In the genomic region with DNA sequence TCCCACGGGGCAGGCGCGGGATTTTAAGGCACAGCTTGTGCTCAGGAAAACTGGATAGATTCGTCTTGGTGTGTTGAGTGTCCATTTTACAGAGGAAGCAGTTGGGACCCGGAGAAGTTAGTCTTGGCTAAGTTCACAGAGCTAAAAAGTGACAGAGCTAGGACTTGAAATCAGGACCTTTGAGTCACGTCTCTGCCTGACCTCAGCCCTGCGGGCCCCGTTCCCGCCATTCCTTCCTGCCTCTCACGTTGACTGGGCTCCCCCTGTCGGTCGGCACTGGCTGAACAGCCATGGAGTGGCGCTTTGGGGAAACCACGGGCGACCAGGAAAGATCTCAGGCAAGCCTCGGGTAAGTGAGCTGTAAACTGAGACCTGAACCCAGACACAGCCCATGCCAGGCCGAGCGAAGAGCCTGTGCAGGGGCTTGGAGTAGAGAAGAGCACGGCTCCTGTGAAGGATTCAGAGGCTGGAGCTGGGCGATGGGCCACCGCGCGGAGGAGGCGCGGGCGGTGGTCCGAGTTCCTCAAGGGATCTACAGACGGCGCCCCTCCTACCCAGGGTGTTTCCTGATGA, we compare ENCODE assay signal across 1 cellular context.
TF ChIP-seq lines count a peak whose summit lies in the region.

No MANE protein-coding gene starts in this region.

TF ChIP-seq in HepG2, 621 proteins besides CTCF, POLR2A, EP300 and RAD21 (continued from another document and continues in another):
- TF ChIP-seq ISX (CRISPR knock-in tag; conservative IDR thresholded peaks at IDR 0.05) (no peak), BATF2 (CRISPR knock-in tag; IDR thresholded peaks at IDR 0.05) (no peak), ZBTB20 (CRISPR knock-in tag; IDR thresholded peaks at IDR 0.05; ENCODE audit: borderline replicate concordance, low read depth) (no peak), CBFB (CRISPR knock-in tag; IDR thresholded peaks at IDR 0.05) (no peak), GLI4 (CRISPR knock-in tag; IDR thresholded peaks at IDR 0.05; ENCODE audit: borderline replicate concordance) (no peak), PHB2 (IDR thresholded peaks at IDR 0.05; ENCODE audit: partially characterized antibody) (no peak), CBX1 (IDR thresholded peaks at IDR 0.05; ENCODE audit: low read depth) (no peak), ZNF563 (CRISPR knock-in tag; IDR thresholded peaks at IDR 0.05) (no peak), TOPORS (CRISPR knock-in tag; IDR thresholded peaks at IDR 0.05) (no peak), ZSCAN9 (CRISPR knock-in tag; IDR thresholded peaks at IDR 0.05; ENCODE audit: borderline replicate concordance) (no peak), ATF7-NPFF (CRISPR knock-in tag; IDR thresholded peaks at IDR 0.05; ENCODE audit: low read depth) (no peak), SMAD3 (CRISPR knock-in tag; IDR thresholded peaks at IDR 0.05) (0 out of 2 replicates have a peak, but pooled peaks have one; percentile 30), ZBTB7A (CRISPR knock-in tag; IDR thresholded peaks at IDR 0.05) (peak; percentile 52; the same call in 1 of the 2 replicates), NFIB (CRISPR knock-in tag; IDR thresholded peaks at IDR 0.05; ENCODE audit: borderline replicate concordance) (no peak), ZNF790 (CRISPR knock-in tag; IDR thresholded peaks at IDR 0.05; ENCODE audit: borderline replicate concordance) (no peak), RFX3 (CRISPR knock-in tag; IDR thresholded peaks at IDR 0.05) (no peak), ZBTB39 (CRISPR knock-in tag; IDR thresholded peaks at IDR 0.05) (no peak), ZNF737 (CRISPR knock-in tag; IDR thresholded peaks at IDR 0.05; ENCODE audit: borderline replicate concordance) (no peak), ZNF572 (CRISPR knock-in tag; IDR thresholded peaks at IDR 0.05) (no peak), ZNF775 (CRISPR knock-in tag; IDR thresholded peaks at IDR 0.05; ENCODE audit: borderline replicate concordance) (no peak), ZNF558 (CRISPR knock-in tag; IDR thresholded peaks at IDR 0.05; ENCODE audit: borderline replicate concordance) (no peak), RORA (CRISPR knock-in tag; IDR thresholded peaks at IDR 0.05) (no peak)
- TF ChIP-seq, protein P1, sequence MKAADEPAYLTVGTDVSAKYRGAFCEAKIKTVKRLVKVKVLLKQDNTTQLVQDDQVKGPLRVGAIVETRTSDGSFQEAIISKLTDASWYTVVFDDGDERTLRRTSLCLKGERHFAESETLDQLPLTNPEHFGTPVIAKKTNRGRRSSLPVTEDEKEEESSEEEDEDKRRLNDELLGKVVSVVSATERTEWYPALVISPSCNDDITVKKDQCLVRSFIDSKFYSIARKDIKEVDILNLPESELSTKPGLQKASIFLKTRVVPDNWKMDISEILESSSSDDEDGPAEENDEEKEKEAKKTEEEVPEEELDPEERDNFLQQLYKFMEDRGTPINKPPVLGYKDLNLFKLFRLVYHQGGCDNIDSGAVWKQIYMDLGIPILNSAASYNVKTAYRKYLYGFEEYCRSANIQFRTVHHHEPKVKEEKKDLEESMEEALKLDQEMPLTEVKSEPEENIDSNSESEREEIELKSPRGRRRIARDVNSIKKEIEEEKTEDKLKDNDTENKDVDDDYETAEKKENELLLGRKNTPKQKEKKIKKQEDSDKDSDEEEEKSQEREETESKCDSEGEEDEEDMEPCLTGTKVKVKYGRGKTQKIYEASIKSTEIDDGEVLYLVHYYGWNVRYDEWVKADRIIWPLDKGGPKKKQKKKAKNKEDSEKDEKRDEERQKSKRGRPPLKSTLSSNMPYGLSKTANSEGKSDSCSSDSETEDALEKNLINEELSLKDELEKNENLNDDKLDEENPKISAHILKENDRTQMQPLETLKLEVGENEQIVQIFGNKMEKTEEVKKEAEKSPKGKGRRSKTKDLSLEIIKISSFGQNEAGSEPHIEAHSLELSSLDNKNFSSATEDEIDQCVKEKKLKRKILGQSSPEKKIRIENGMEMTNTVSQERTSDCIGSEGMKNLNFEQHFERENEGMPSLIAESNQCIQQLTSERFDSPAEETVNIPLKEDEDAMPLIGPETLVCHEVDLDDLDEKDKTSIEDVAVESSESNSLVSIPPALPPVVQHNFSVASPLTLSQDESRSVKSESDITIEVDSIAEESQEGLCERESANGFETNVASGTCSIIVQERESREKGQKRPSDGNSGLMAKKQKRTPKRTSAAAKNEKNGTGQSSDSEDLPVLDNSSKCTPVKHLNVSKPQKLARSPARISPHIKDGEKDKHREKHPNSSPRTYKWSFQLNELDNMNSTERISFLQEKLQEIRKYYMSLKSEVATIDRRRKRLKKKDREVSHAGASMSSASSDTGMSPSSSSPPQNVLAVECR (CRISPR knock-in tag; IDR thresholded peaks at IDR 0.05; ENCODE audit: borderline replicate concordance), result no peak; the same call in 1 of the 2 replicates
- TF ChIP-seq, protein P2, sequence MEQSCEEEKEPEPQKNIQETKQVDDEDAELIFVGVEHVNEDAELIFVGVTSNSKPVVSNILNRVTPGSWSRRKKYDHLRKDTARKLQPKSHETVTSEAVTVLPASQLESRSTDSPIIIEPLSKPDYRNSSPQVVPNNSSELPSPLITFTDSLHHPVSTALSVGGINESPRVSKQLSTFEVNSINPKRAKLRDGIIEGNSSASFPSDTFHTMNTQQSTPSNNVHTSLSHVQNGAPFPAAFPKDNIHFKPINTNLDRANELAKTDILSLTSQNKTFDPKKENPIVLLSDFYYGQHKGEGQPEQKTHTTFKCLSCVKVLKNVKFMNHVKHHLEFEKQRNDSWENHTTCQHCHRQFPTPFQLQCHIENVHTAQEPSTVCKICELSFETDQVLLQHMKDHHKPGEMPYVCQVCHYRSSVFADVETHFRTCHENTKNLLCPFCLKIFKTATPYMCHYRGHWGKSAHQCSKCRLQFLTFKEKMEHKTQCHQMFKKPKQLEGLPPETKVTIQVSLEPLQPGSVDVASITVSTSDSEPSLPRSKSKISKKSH (CRISPR knock-in tag; IDR thresholded peaks at IDR 0.05; ENCODE audit: borderline replicate concordance), result 0 out of 2 replicates have a peak, but pooled peaks have one; percentile 57
- TF ChIP-seq, protein P3, sequence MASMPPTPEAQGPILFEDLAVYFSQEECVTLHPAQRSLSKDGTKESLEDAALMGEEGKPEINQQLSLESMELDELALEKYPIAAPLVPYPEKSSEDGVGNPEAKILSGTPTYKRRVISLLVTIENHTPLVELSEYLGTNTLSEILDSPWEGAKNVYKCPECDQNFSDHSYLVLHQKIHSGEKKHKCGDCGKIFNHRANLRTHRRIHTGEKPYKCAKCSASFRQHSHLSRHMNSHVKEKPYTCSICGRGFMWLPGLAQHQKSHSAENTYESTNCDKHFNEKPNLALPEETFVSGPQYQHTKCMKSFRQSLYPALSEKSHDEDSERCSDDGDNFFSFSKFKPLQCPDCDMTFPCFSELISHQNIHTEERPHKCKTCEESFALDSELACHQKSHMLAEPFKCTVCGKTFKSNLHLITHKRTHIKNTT (CRISPR knock-in tag; IDR thresholded peaks at IDR 0.05), result no peak
- TF ChIP-seq, protein P4, sequence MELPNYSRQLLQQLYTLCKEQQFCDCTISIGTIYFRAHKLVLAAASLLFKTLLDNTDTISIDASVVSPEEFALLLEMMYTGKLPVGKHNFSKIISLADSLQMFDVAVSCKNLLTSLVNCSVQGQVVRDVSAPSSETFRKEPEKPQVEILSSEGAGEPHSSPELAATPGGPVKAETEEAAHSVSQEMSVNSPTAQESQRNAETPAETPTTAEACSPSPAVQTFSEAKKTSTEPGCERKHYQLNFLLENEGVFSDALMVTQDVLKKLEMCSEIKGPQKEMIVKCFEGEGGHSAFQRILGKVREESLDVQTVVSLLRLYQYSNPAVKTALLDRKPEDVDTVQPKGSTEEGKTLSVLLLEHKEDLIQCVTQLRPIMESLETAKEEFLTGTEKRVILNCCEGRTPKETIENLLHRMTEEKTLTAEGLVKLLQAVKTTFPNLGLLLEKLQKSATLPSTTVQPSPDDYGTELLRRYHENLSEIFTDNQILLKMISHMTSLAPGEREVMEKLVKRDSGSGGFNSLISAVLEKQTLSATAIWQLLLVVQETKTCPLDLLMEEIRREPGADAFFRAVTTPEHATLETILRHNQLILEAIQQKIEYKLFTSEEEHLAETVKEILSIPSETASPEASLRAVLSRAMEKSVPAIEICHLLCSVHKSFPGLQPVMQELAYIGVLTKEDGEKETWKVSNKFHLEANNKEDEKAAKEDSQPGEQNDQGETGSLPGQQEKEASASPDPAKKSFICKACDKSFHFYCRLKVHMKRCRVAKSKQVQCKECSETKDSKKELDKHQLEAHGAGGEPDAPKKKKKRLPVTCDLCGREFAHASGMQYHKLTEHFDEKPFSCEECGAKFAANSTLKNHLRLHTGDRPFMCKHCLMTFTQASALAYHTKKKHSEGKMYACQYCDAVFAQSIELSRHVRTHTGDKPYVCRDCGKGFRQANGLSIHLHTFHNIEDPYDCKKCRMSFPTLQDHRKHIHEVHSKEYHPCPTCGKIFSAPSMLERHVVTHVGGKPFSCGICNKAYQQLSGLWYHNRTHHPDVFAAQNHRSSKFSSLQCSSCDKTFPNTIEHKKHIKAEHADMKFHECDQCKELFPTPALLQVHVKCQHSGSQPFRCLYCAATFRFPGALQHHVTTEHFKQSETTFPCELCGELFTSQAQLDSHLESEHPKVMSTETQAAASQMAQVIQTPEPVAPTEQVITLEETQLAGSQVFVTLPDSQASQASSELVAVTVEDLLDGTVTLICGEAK (IDR thresholded peaks at IDR 0.05), result no peak
- TF ChIP-seq, protein P4 (CRISPR knock-in tag; IDR thresholded peaks at IDR 0.05), result 0 out of 2 replicates have a peak, but pooled peaks have one; percentile 60
- TF ChIP-seq, protein P5, sequence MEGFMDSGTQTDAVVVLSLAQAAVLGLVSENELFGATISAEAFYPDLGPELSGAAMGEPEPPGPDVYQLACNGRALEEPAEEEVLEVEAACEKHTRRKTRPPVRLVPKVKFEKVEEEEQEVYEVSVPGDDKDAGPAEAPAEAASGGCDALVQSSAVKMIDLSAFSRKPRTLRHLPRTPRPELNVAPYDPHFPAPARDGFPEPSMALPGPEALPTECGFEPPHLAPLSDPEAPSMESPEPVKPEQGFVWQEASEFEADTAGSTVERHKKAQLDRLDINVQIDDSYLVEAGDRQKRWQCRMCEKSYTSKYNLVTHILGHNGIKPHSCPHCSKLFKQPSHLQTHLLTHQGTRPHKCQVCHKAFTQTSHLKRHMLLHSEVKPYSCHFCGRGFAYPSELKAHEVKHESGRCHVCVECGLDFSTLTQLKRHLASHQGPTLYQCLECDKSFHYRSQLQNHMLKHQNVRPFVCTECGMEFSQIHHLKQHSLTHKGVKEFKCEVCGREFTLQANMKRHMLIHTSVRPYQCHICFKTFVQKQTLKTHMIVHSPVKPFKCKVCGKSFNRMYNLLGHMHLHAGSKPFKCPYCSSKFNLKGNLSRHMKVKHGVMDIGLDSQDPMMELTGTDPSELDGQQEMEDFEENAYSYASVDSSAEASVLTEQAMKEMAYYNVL (CRISPR knock-in tag; IDR thresholded peaks at IDR 0.05; ENCODE audit: borderline replicate concordance), result no peak
